In the genomic region with DNA sequence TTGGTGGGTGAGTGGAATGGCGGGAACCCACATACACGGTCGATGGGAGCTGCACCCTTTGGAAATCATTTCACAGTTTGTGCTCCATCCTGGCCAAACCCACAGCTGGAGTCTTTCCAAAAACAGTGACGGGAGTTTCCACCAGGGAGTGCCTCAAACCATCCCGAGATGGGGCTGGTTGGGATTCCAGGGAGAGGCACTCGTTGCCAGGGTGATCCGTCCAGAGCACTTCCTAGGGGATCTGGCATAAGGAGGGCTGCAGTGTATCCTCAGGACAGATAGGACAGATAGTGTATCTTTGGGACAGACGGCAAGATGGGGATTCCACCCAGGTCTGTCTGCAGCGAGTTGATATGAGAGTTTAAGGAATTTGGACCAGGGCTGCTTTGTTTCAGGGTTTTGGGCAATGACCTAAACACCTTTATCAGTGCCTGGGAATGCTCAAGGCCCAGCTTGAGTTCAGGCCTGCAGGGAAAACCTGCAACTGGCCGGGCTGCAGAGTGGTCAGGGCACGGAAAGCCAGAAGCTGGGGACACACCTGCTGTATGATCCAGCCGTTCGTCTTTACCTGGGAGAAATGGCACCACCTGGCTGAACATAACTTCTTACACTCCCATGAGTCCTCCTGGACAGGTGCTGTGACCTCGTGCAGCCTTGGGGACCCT, we compare ENCODE assay signal across 14 cellular contexts. TPM values are rescaled to one million over a fixed set of nuclear protein-coding genes. Genes with fewer than 3 reads are reported as not detected.
DNase-seq lines count a peak whose midpoint lies in the region; ATAC-seq and TF ChIP-seq lines count a peak whose summit lies in the region.
"Had no signal": no experiment of that assay in that cellular context is flagged by ENCODE, and none has a peak within 500 bp of the region (broad histone marks: within the 10 kb centered on the region; RNA-seq: fewer than 3 reads in every experiment).

No MANE protein-coding gene starts in this region.

- H3K27me3 ChIP-seq in cardiac muscle cell (no peaks in the 10 kb centered on the region), Karpas-422 (ENCODE audit: low read length) (no peaks in the 10 kb centered on the region)
- H3K27me3 ChIP-seq: SJCRH30, tibial nerve had no signal

- H3K9me2 ChIP-seq in Karpas-422 (replicated peaks; ENCODE audit: insufficient read depth, low read length) = no peaks in the 10 kb centered on the region

- no peak overlapping the region for H3K9ac ChIP-seq in Karpas-422 (ENCODE audit: low read length)

- peaks cover 9% of the 10 kb centered on the region for H3K36me3 Mint-ChIP-seq in brain

- H3K9me3 ChIP-seq in cardiac muscle cell (ENCODE audit: low read depth) = no peaks in the 10 kb centered on the region
- no peaks in the 10 kb centered on the region for H3K9me3 ChIP-seq in Karpas-422 (ENCODE audit: low read length)
- H3K9me3 ChIP-seq: prostate gland, SJCRH30, tibial nerve had no signal

- peak overlapping the region in 3 of 5 experiments; percentile 46 to 85 (median 82) for H3K27ac Mint-ChIP-seq in brain

- TF ChIP-seq CTCF in cardiac muscle cell (IDR thresholded peaks at IDR 0.05; ENCODE audit: low read depth, low read length) (no peak), brain (conservative IDR thresholded peaks at IDR 0.05) (no peak)

- ATAC-seq in Right ventricle myocardium inferior = no peak

- peaks cover 67% of the 10 kb centered on the region for H3K4me1 Mint-ChIP-seq in brain

- peak overlapping the region; percentile 11 for H3K27ac ChIP-seq in cardiac muscle cell
- H3K27ac ChIP-seq in Karpas-422 (ENCODE audit: low read length) = no peak overlapping the region
- H3K27ac ChIP-seq: SJCRH30 had no signal

- H3K27me3 Mint-ChIP-seq in brain = no peaks in the 10 kb centered on the region

- H3K4me1 ChIP-seq in cardiac muscle cell (ENCODE audit: low read depth) (peaks cover 33% of the 10 kb centered on the region), Karpas-422 (ENCODE audit: low read length) (peaks cover 8% of the 10 kb centered on the region)

- H3K9me3 Mint-ChIP-seq in brain = peaks cover 0 to 6% (median 0%) of the 10 kb centered on the region in 5 experiments

- no peaks in the 10 kb centered on the region for H3K36me3 ChIP-seq in cardiac muscle cell
- H3K36me3 ChIP-seq in Karpas-422 (ENCODE audit: insufficient read depth, low read length) = no peaks in the 10 kb centered on the region
- H3K36me3 ChIP-seq: prostate gland, tibial nerve had no signal

- peaks cover 9% of the 10 kb centered on the region for H3K79me2 ChIP-seq in Karpas-422 (ENCODE audit: low read length)

- no peak overlapping the region for H2AFZ ChIP-seq in Karpas-422 (ENCODE audit: low read length)

- no peaks in the 10 kb centered on the region for H4K20me1 ChIP-seq in Karpas-422 (ENCODE audit: insufficient read depth, low read depth, low read length)

- H3K4me3 ChIP-seq in cardiac muscle cell (no peak overlapping the region), Karpas-422 (ENCODE audit: low read length) (no peak overlapping the region)
- H3K4me3 ChIP-seq: prostate gland, SJCRH30, tibial nerve had no signal

- DNase-seq in cardiac muscle cell (ENCODE audit: low read depth in 1 of 2, low spot score in 1 of 2) (peak in 1 of 2 donors; percentile 85), Right ventricle myocardium inferior (ENCODE audit: missing footprints) (no peak), mesenteric fat pad (ENCODE audit: low spot score) (peak; percentile 73), ureter (ENCODE audit: low spot score) (peak; percentile 46), foreskin melanocyte (no peak), Karpas-422 (no peak)
- DNase-seq in activated CD4-positive, alpha-beta T cell treated with anti-CD3 and anti-CD28 coated beads for 4 hours = no peak
- DNase-seq: activated CD4-positive, alpha-beta T cell treated with anti-CD3 and anti-CD28 coated beads, Interleukin-2, amount 50 U/mL, for 48 hours; anterior cingulate cortex; kidney glomerular epithelial cell; SJCRH30 had no signal

- H3K4me3 Mint-ChIP-seq in brain = peak overlapping the region in 1 of 5 experiments; percentile 4

- no peak overlapping the region for H3K4me2 ChIP-seq in Karpas-422 (ENCODE audit: low read depth, low read length, poor library complexity, severe bottlenecking)

- intact Hi-C loops in Right ventricle myocardium inferior (cut with DNase I) = loop anchor here (5.0 kb wide), 1 partner anchor 306 kb away; no protein-coding TSS in a partner anchor

RNA-seq across cellular contexts. Expression of a gene that starts 3.4 kb away (rescaled TPM):
- total RNA-seq in cardiac muscle cell = 39.6 and 46.1 TPM in 2 replicates
- polyA plus RNA-seq in cardiac muscle cell = 46.8 and 50.4 TPM in 2 replicates
- total RNA-seq in Right ventricle myocardium inferior = 16.9 TPM
- polyA plus RNA-seq in brain (ENCODE audit: insufficient read depth, low read depth, low replicate concordance) = 11.5 TPM
- 29.6 TPM for total RNA-seq in mesenteric fat pad
- total RNA-seq in ureter = 42.6 TPM
- 10.5 and 18.0 TPM in 2 replicates for total RNA-seq in Karpas-422 (2014; rRNA removed; shearing (Covaris generic); ENCODE audit: low replicate concordance)

Comparison
In these comparisons a context has a peak if more than half of its experiments do, and no peak if none do; other contexts are left out.
1. DNase-seq: peak in mesenteric fat pad (single experiment) and ureter (single experiment); none in Right ventricle myocardium inferior (single experiment), foreskin melanocyte (single experiment), activated CD4-positive, alpha-beta T cell treated with anti-CD3 and anti-CD28 coated beads for 4 hours (0 of 2) and Karpas-422 (single experiment).